In genomic region chr3:65632409-65632808, GRCh38 we compare ENCODE assay signal across 25 cellular contexts.
"Had no signal": no experiment of that assay in that cellular context is flagged by ENCODE, and none has a peak within 500 bp of the region (broad histone marks: within the 10 kb centered on the region; RNA-seq: fewer than 3 reads in every experiment).

No MANE protein-coding gene starts in this region.

- H3K27ac ChIP-seq: colonic mucosa, epithelial cell of prostate, esophagus squamous epithelium, foreskin keratinocyte, gastroesophageal sphincter, heart left ventricle, hepatocyte, left ventricle myocardium inferior, lower lobe of right lung had no signal

- H3K27me3 ChIP-seq: colonic mucosa, esophagus squamous epithelium, foreskin keratinocyte, gastroesophageal sphincter, heart left ventricle, hepatocyte had no signal

- H3K9me3 ChIP-seq: colonic mucosa, esophagus squamous epithelium, gastroesophageal sphincter, heart left ventricle, left ventricle myocardium inferior, lower lobe of right lung had no signal

- H3K36me3 ChIP-seq: colonic mucosa, esophagus squamous epithelium, gastroesophageal sphincter, heart left ventricle, left ventricle myocardium inferior, lower lobe of right lung had no signal

- H2AFZ ChIP-seq: hepatocyte had no signal

- ATAC-seq: effector memory CD8-positive, alpha-beta T cell; esophagus mucosa; foreskin keratinocyte; gastroesophageal sphincter; left colon; left lobe of liver; lower lobe of right lung; naive thymus-derived CD4-positive, alpha-beta T cell had no signal

- H3K4me3 ChIP-seq: colonic mucosa, esophagus squamous epithelium, gastroesophageal sphincter, heart left ventricle, hepatocyte, left ventricle myocardium inferior, lower lobe of right lung had no signal

- H3K4me2 ChIP-seq: hepatocyte had no signal

- H3K4me1 ChIP-seq: colonic mucosa, esophagus squamous epithelium, foreskin keratinocyte, gastroesophageal sphincter, lower lobe of right lung had no signal

- FAIRE-seq: endometrium, frontal cortex, kidney had no signal

- DNase-seq: colonic mucosa; cortex of kidney; effector CD8-positive, alpha-beta T cell; effector memory CD8-positive, alpha-beta T cell; erythroblast; esophagus squamous epithelium; foreskin keratinocyte; heart left ventricle; hypothalamus; immature natural killer cell; islet precursor cell; kidney; kidney glomerular epithelial cell; left colon; left ventricle myocardium inferior; lower lobe of right lung; midbrain; naive thymus-derived CD4-positive, alpha-beta T cell had no signal
